In genomic region chr11:111334495-111335123, GRCh38 we compare ENCODE assay signal across 1 cellular context.
TF ChIP-seq lines count a peak whose summit lies in the region.

No MANE protein-coding gene starts in this region.

TF ChIP-seq in HepG2, 621 proteins besides CTCF, POLR2A, EP300 and RAD21 (continued from another document and continues in another):
- TF ChIP-seq ZXDC (CRISPR knock-in tag; IDR thresholded peaks at IDR 0.05) (peak; percentile 89; the same call in 1 of the 2 replicates), MYPOP (CRISPR knock-in tag; IDR thresholded peaks at IDR 0.05) (peak; percentile 29; the same call in 1 of the 2 replicates), CBX2 (IDR thresholded peaks at IDR 0.05; ENCODE audit: low read depth, low read length) (no peak), CBX2 (CRISPR knock-in tag; IDR thresholded peaks at IDR 0.05; ENCODE audit: low read depth) (0 out of 2 replicates have a peak, but pooled peaks have one; percentile 51), MATR3 (CRISPR knock-in tag; IDR thresholded peaks at IDR 0.05) (no peak), ZNF343 (CRISPR knock-in tag; IDR thresholded peaks at IDR 0.05) (no peak; the same call in 1 of the 2 replicates), ATF7 (IDR thresholded peaks at IDR 0.05) (no peak), ATF7 (CRISPR knock-in tag; IDR thresholded peaks at IDR 0.05) (no peak), ZKSCAN8 (CRISPR knock-in tag; IDR thresholded peaks at IDR 0.05; ENCODE audit: borderline replicate concordance) (peak; percentile 46; the same call in 1 of the 2 replicates), YEATS2 (CRISPR knock-in tag; IDR thresholded peaks at IDR 0.05; ENCODE audit: borderline replicate concordance) (no peak), ZNF567 (CRISPR knock-in tag; IDR thresholded peaks at IDR 0.05; ENCODE audit: borderline replicate concordance) (no peak), SP5 (CRISPR knock-in tag; IDR thresholded peaks at IDR 0.05; ENCODE audit: borderline replicate concordance, low read depth) (no peak; the same call in 1 of the 2 replicates), CCDC6 (CRISPR knock-in tag; IDR thresholded peaks at IDR 0.05) (no peak; the same call in 1 of the 2 replicates), ZNF510 (CRISPR knock-in tag; IDR thresholded peaks at IDR 0.05; ENCODE audit: low read depth) (no peak), KLF12 (CRISPR knock-in tag; IDR thresholded peaks at IDR 0.05; ENCODE audit: borderline replicate concordance) (no peak), NR3C1 (CRISPR knock-in tag; IDR thresholded peaks at IDR 0.05) (no peak), ZNF382 (CRISPR knock-in tag; IDR thresholded peaks at IDR 0.05; ENCODE audit: borderline replicate concordance) (no peak), ZIK1 (CRISPR knock-in tag; IDR thresholded peaks at IDR 0.05; ENCODE audit: borderline replicate concordance, low read depth) (no peak), ZNF282 (IDR thresholded peaks at IDR 0.05; ENCODE audit: partially characterized antibody) (no peak), ZFP36L1 (CRISPR knock-in tag; IDR thresholded peaks at IDR 0.05) (no peak; the same call in 1 of the 2 replicates), JUND (CRISPR knock-in tag; IDR thresholded peaks at IDR 0.05) (no peak), DZIP1 (CRISPR knock-in tag; IDR thresholded peaks at IDR 0.05) (no peak), ZNF775 (CRISPR knock-in tag; IDR thresholded peaks at IDR 0.05; ENCODE audit: borderline replicate concordance) (no peak), ZNF550 (CRISPR knock-in tag; IDR thresholded peaks at IDR 0.05; ENCODE audit: borderline replicate concordance) (no peak), NPAS2 (CRISPR knock-in tag; IDR thresholded peaks at IDR 0.05; ENCODE audit: borderline replicate concordance) (no peak), ZNF263 (CRISPR knock-in tag; IDR thresholded peaks at IDR 0.05) (no peak), MEF2D (CRISPR knock-in tag; IDR thresholded peaks at IDR 0.05) (0 out of 2 replicates have a peak, but pooled peaks have one; percentile 63), PITX1 (CRISPR knock-in tag; IDR thresholded peaks at IDR 0.05) (peak; percentile 90), KMT2A (CRISPR knock-in tag; IDR thresholded peaks at IDR 0.05) (no peak; the same call in 1 of the 2 replicates), GMEB1 (CRISPR knock-in tag; IDR thresholded peaks at IDR 0.05; ENCODE audit: borderline replicate concordance) (peak; percentile 13; the same call in 1 of the 2 replicates), HMG20A (CRISPR knock-in tag; IDR thresholded peaks at IDR 0.05; ENCODE audit: borderline replicate concordance) (peak; percentile 85), BRD4 (CRISPR knock-in tag; IDR thresholded peaks at IDR 0.05) (peak; percentile 38; the same call in 1 of the 2 replicates), ZNF615 (CRISPR knock-in tag; IDR thresholded peaks at IDR 0.05; ENCODE audit: borderline replicate concordance) (no peak), HNRNPLL (IDR thresholded peaks at IDR 0.05; ENCODE audit: low read depth, low read length, poor library complexity, severe bottlenecking) (no peak), ZC3H13 (CRISPR knock-in tag; IDR thresholded peaks at IDR 0.05) (0 out of 2 replicates have a peak, but pooled peaks have one; percentile 69), KAT7 (CRISPR knock-in tag; IDR thresholded peaks at IDR 0.05; ENCODE audit: borderline replicate concordance) (no peak), ISX (CRISPR knock-in tag; conservative IDR thresholded peaks at IDR 0.05) (no peak), ARID2 (CRISPR knock-in tag; IDR thresholded peaks at IDR 0.05; ENCODE audit: borderline replicate concordance) (no peak; the same call in 1 of the 2 replicates), KMT2B (CRISPR knock-in tag; IDR thresholded peaks at IDR 0.05) (peak; percentile 18; the same call in 1 of the 2 replicates), ZNF12 (CRISPR knock-in tag; IDR thresholded peaks at IDR 0.05) (peak; percentile 80; the same call in 1 of the 2 replicates), SMYD3 (CRISPR knock-in tag; IDR thresholded peaks at IDR 0.05) (no peak), FOXA3 (CRISPR knock-in tag; IDR thresholded peaks at IDR 0.05) (peak; percentile 97), SMARCC2 (IDR thresholded peaks at IDR 0.05) (no peak), RXRB (CRISPR knock-in tag; IDR thresholded peaks at IDR 0.05; ENCODE audit: borderline replicate concordance) (peak; percentile 65), KLF9 (CRISPR knock-in tag; IDR thresholded peaks at IDR 0.05; ENCODE audit: low read depth) (no peak), MEIS2 (CRISPR knock-in tag; IDR thresholded peaks at IDR 0.05) (no peak), SAFB2 (CRISPR knock-in tag; IDR thresholded peaks at IDR 0.05; ENCODE audit: borderline replicate concordance, low read depth) (no peak; the same call in 1 of the 2 replicates), NCOR1 (IDR thresholded peaks at IDR 0.05; ENCODE audit: borderline replicate concordance, low read length) (peak; percentile 82; the same call in 1 of the 2 replicates), TCF7L2 (IDR thresholded peaks at IDR 0.05; ENCODE audit: low read depth, low read length) (peak; percentile 65), FOSL2 (CRISPR knock-in tag; IDR thresholded peaks at IDR 0.05) (no peak; the same call in 1 of the 2 replicates), JUN (CRISPR knock-in tag; IDR thresholded peaks at IDR 0.05) (no peak), POLR2AphosphoS2 (IDR thresholded peaks at IDR 0.05; ENCODE audit: low read depth, low read length) (no peak), SRF (IDR thresholded peaks at IDR 0.05; ENCODE audit: low read depth, low read length) (no peak), ZNF781 (CRISPR knock-in tag; IDR thresholded peaks at IDR 0.05; ENCODE audit: borderline replicate concordance, not compliant biosample characterization) (peak; percentile 18), ZNF121 (CRISPR knock-in tag; IDR thresholded peaks at IDR 0.05) (peak; percentile 90), HOXA5 (CRISPR knock-in tag; IDR thresholded peaks at IDR 0.05) (no peak)
- TF ChIP-seq, protein P1, sequence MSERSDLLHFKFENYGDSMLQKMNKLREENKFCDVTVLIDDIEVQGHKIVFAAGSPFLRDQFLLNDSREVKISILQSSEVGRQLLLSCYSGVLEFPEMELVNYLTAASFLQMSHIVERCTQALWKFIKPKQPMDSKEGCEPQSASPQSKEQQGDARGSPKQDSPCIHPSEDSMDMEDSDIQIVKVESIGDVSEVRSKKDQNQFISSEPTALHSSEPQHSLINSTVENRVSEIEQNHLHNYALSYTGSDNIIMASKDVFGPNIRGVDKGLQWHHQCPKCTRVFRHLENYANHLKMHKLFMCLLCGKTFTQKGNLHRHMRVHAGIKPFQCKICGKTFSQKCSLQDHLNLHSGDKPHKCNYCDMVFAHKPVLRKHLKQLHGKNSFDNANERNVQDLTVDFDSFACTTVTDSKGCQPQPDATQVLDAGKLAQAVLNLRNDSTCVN (CRISPR knock-in tag; IDR thresholded peaks at IDR 0.05; ENCODE audit: borderline replicate concordance): no peak
- TF ChIP-seq, protein P2, sequence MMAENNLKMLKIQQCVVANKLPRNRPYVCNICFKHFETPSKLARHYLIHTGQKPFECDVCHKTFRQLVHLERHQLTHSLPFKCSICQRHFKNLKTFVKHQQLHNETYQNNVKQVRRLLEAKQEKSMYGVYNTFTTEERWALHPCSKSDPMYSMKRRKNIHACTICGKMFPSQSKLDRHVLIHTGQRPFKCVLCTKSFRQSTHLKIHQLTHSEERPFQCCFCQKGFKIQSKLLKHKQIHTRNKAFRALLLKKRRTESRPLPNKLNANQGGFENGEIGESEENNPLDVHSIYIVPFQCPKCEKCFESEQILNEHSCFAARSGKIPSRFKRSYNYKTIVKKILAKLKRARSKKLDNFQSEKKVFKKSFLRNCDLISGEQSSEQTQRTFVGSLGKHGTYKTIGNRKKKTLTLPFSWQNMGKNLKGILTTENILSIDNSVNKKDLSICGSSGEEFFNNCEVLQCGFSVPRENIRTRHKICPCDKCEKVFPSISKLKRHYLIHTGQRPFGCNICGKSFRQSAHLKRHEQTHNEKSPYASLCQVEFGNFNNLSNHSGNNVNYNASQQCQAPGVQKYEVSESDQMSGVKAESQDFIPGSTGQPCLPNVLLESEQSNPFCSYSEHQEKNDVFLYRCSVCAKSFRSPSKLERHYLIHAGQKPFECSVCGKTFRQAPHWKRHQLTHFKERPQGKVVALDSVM (CRISPR knock-in tag; IDR thresholded peaks at IDR 0.05): no peak
- TF ChIP-seq, protein P3, sequence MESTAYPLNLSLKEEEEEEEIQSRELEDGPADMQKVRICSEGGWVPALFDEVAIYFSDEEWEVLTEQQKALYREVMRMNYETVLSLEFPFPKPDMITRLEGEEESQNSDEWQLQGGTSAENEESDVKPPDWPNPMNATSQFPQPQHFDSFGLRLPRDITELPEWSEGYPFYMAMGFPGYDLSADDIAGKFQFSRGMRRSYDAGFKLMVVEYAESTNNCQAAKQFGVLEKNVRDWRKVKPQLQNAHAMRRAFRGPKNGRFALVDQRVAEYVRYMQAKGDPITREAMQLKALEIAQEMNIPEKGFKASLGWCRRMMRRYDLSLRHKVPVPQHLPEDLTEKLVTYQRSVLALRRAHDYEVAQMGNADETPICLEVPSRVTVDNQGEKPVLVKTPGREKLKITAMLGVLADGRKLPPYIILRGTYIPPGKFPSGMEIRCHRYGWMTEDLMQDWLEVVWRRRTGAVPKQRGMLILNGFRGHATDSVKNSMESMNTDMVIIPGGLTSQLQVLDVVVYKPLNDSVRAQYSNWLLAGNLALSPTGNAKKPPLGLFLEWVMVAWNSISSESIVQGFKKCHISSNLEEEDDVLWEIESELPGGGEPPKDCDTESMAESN (CRISPR knock-in tag; conservative IDR thresholded peaks at IDR 0.05): 0 out of 2 replicates have a peak, but pooled peaks have one; percentile 16
- TF ChIP-seq, protein P4, sequence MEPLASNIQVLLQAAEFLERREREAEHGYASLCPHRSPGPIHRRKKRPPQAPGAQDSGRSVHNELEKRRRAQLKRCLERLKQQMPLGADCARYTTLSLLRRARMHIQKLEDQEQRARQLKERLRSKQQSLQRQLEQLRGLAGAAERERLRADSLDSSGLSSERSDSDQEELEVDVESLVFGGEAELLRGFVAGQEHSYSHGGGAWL (CRISPR knock-in tag; IDR thresholded peaks at IDR 0.05): no peak
